In the genomic region with DNA sequence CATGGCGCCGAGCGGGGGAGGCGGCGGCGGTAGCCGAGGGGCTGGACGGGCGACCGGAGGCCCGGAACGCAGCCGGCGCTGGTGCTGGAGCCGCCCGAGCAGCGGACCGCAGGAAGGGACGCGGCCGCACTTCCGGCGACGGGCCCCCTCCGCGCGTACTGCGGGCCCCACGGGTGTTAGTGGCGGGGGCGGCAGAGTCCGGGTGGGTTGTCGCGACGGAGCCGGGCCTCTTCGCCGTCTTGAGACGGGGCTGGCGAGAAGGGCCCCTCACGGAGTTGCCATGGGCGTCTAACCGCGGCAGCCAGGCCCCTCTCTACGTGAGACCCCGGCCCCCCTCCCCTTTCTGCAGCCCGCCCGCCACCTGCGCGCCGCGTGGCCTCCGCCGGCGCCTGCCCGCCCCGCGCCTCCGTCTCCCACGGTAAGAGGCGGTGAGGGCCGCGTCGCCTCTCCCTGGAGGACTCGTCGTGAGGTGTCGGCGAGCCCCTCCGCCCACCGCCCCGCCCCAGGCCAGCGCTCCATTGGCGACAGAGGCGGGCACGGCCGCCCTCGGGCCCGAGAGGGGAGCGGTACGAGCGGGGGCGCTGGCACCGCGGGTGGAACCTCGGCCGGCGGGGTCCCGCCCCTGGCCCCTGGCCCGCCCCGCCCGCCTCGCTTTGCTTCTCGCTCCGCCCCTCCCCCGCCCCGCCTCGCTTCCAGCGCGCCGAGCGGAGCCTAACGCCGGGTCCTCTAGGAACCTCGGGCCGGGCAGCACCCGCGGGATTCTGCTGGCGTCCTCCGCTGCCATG, we compare ENCODE assay signal across 1 cellular context.
TF ChIP-seq lines count a peak whose summit lies in the region.

A gene with protein sequence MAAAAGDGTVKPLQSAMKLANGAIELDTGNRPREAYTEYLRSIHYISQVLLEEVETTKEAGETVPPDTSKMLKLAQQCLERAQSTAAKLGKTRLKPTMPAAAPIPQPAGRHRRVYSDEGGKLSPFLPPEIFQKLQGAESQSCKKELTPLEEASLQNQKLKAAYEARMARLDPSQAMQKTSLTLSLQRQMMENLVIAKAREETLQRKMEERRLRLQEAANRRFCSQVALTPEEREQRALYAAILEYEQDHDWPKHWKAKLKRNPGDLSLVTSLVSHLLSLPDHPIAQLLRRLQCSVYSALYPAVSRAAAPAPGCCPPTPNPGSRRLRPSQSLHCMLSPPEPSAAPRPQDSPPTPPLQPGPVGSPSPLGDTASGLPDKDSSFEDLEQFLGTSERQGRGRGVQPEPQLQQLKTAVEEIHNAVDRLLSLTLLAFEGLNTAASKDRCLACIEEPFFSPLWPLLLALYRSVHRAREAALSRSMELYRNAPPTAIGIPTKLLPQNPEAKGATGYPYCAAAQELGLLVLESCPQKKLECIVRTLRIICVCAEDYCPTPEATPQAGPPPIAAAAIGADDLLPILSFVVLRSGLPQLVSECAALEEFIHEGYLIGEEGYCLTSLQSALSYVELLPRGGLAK (minus strand): TSS at position 40 of the 785 bp plus-strand sequence. CDS start 37 bp downstream, at position 3.
A gene with protein sequence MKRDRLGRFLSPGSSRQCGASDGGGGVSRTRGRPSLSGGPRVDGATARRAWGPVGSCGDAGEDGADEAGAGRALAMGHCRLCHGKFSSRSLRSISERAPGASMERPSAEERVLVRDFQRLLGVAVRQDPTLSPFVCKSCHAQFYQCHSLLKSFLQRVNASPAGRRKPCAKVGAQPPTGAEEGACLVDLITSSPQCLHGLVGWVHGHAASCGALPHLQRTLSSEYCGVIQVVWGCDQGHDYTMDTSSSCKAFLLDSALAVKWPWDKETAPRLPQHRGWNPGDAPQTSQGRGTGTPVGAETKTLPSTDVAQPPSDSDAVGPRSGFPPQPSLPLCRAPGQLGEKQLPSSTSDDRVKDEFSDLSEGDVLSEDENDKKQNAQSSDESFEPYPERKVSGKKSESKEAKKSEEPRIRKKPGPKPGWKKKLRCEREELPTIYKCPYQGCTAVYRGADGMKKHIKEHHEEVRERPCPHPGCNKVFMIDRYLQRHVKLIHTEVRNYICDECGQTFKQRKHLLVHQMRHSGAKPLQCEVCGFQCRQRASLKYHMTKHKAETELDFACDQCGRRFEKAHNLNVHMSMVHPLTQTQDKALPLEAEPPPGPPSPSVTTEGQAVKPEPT (plus strand): TSS at position 679 of the 785 bp plus-strand sequence. CDS start 104 bp downstream, at position 783.

TF ChIP-seq in K562, 482 proteins besides CTCF, POLR2A, EP300 and RAD21 (continued from another document and continues in another):
- TF ChIP-seq, protein P1, sequence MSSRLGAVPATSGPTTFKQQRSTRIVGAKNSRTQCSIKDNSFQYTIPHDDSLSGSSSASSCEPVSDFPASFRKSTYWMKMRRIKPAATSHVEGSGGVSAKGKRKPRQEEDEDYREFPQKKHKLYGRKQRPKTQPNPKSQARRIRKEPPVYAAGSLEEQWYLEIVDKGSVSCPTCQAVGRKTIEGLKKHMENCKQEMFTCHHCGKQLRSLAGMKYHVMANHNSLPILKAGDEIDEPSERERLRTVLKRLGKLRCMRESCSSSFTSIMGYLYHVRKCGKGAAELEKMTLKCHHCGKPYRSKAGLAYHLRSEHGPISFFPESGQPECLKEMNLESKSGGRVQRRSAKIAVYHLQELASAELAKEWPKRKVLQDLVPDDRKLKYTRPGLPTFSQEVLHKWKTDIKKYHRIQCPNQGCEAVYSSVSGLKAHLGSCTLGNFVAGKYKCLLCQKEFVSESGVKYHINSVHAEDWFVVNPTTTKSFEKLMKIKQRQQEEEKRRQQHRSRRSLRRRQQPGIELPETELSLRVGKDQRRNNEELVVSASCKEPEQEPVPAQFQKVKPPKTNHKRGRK (tag; IDR thresholded peaks at IDR 0.05) = no peak
- TF ChIP-seq, protein P2, sequence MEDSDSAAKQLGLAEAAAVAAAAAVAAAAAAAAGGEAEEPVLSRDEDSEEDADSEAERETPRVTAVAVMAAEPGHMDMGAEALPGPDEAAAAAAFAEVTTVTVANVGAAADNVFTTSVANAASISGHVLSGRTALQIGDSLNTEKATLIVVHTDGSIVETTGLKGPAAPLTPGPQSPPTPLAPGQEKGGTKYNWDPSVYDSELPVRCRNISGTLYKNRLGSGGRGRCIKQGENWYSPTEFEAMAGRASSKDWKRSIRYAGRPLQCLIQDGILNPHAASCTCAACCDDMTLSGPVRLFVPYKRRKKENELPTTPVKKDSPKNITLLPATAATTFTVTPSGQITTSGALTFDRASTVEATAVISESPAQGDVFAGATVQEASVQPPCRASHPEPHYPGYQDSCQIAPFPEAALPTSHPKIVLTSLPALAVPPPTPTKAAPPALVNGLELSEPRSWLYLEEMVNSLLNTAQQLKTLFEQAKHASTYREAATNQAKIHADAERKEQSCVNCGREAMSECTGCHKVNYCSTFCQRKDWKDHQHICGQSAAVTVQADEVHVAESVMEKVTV (CRISPR knock-in tag; IDR thresholded peaks at IDR 0.05) = no peak
- TF ChIP-seq CBX1 (IDR thresholded peaks at IDR 0.05; ENCODE audit: low read depth) (peak; percentile 39; the same call in 1 of the 2 replicates), BRD9 (IDR thresholded peaks at IDR 0.05; ENCODE audit: low read depth, partially characterized antibody) (no peak), POLR3G (IDR thresholded peaks at IDR 0.05; ENCODE audit: extremely low read depth, insufficient read length, insufficient replicate concordance) (no peak), ELF4 (CRISPR knock-in tag; IDR thresholded peaks at IDR 0.05) (0 out of 2 replicates have a peak, but pooled peaks have one; percentile 24), XRCC4 (IDR thresholded peaks at IDR 0.05; ENCODE audit: extremely low read depth, insufficient read depth, insufficient read length) (no peak), SRF (CRISPR knock-in tag; IDR thresholded peaks at IDR 0.05) (peak in 1 of 2 experiments; percentile 2; a peak in 1 of 4 replicates), ZNF699 (CRISPR knock-in tag; IDR thresholded peaks at IDR 0.05; ENCODE audit: insufficient replicate concordance) (no peak), HDAC2 (IDR thresholded peaks at IDR 0.05) (no peak)
- TF ChIP-seq, protein P3, sequence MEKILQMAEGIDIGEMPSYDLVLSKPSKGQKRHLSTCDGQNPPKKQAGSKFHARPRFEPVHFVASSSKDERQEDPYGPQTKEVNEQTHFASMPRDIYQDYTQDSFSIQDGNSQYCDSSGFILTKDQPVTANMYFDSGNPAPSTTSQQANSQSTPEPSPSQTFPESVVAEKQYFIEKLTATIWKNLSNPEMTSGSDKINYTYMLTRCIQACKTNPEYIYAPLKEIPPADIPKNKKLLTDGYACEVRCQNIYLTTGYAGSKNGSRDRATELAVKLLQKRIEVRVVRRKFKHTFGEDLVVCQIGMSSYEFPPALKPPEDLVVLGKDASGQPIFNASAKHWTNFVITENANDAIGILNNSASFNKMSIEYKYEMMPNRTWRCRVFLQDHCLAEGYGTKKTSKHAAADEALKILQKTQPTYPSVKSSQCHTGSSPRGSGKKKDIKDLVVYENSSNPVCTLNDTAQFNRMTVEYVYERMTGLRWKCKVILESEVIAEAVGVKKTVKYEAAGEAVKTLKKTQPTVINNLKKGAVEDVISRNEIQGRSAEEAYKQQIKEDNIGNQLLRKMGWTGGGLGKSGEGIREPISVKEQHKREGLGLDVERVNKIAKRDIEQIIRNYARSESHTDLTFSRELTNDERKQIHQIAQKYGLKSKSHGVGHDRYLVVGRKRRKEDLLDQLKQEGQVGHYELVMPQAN (IDR thresholded peaks at IDR 0.05; ENCODE audit: borderline replicate concordance) = no peak
- TF ChIP-seq, protein P4, sequence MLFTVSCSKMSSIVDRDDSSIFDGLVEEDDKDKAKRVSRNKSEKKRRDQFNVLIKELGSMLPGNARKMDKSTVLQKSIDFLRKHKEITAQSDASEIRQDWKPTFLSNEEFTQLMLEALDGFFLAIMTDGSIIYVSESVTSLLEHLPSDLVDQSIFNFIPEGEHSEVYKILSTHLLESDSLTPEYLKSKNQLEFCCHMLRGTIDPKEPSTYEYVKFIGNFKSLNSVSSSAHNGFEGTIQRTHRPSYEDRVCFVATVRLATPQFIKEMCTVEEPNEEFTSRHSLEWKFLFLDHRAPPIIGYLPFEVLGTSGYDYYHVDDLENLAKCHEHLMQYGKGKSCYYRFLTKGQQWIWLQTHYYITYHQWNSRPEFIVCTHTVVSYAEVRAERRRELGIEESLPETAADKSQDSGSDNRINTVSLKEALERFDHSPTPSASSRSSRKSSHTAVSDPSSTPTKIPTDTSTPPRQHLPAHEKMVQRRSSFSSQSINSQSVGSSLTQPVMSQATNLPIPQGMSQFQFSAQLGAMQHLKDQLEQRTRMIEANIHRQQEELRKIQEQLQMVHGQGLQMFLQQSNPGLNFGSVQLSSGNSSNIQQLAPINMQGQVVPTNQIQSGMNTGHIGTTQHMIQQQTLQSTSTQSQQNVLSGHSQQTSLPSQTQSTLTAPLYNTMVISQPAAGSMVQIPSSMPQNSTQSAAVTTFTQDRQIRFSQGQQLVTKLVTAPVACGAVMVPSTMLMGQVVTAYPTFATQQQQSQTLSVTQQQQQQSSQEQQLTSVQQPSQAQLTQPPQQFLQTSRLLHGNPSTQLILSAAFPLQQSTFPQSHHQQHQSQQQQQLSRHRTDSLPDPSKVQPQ (CRISPR knock-in tag; IDR thresholded peaks at IDR 0.05; ENCODE audit: borderline replicate concordance) = no peak
- TF ChIP-seq, protein P5, sequence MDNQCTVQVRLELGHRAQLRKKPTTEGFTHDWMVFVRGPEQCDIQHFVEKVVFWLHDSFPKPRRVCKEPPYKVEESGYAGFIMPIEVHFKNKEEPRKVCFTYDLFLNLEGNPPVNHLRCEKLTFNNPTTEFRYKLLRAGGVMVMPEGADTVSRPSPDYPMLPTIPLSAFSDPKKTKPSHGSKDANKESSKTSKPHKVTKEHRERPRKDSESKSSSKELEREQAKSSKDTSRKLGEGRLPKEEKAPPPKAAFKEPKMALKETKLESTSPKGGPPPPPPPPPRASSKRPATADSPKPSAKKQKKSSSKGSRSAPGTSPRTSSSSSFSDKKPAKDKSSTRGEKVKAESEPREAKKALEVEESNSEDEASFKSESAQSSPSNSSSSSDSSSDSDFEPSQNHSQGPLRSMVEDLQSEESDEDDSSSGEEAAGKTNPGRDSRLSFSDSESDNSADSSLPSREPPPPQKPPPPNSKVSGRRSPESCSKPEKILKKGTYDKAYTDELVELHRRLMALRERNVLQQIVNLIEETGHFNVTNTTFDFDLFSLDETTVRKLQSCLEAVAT (IDR thresholded peaks at IDR 0.05) = no peak
- TF ChIP-seq, protein P6, sequence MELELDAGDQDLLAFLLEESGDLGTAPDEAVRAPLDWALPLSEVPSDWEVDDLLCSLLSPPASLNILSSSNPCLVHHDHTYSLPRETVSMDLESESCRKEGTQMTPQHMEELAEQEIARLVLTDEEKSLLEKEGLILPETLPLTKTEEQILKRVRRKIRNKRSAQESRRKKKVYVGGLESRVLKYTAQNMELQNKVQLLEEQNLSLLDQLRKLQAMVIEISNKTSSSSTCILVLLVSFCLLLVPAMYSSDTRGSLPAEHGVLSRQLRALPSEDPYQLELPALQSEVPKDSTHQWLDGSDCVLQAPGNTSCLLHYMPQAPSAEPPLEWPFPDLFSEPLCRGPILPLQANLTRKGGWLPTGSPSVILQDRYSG (tag; conservative IDR thresholded peaks at IDR 0.05; ENCODE audit: low read depth) = no peak
